Comparison of ENCODE assay signal across 1 cellular context in the genomic region with DNA sequence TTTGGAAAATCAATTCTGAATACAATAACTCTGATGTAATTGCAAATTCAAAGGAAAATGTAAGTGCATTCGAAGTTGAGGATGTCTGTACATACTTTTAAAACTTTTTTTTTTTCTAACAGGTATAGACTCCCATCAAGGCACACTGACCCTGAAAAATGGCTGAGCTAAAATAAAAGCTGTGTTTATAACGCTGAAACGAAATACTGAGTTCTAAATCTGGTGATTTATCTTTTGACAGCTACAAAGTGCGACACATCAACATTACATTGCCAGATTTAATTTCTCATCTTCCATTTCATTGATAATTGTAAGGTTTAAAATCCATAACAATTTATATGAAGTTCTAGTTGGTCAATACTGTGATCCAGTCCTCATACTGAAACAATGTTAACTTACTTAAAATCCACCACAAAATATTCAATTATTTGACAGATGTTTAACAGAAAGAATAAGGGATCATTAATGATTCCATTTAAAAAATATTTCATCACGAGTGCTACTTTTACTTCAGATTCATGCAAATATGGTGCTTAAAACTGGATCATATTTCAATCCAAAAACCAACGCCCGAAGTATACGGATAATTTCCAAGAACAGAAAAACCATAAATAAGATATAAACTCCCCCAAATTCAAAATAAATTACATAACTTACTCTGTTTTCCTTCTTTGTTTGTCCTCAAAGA.
TF ChIP-seq lines count a peak whose summit lies in the region.

No MANE protein-coding gene starts in this region.

TF ChIP-seq in GM23338, 12 proteins besides CTCF, POLR2A, EP300 and RAD21 (continued from another document):
- TF ChIP-seq, protein P1, sequence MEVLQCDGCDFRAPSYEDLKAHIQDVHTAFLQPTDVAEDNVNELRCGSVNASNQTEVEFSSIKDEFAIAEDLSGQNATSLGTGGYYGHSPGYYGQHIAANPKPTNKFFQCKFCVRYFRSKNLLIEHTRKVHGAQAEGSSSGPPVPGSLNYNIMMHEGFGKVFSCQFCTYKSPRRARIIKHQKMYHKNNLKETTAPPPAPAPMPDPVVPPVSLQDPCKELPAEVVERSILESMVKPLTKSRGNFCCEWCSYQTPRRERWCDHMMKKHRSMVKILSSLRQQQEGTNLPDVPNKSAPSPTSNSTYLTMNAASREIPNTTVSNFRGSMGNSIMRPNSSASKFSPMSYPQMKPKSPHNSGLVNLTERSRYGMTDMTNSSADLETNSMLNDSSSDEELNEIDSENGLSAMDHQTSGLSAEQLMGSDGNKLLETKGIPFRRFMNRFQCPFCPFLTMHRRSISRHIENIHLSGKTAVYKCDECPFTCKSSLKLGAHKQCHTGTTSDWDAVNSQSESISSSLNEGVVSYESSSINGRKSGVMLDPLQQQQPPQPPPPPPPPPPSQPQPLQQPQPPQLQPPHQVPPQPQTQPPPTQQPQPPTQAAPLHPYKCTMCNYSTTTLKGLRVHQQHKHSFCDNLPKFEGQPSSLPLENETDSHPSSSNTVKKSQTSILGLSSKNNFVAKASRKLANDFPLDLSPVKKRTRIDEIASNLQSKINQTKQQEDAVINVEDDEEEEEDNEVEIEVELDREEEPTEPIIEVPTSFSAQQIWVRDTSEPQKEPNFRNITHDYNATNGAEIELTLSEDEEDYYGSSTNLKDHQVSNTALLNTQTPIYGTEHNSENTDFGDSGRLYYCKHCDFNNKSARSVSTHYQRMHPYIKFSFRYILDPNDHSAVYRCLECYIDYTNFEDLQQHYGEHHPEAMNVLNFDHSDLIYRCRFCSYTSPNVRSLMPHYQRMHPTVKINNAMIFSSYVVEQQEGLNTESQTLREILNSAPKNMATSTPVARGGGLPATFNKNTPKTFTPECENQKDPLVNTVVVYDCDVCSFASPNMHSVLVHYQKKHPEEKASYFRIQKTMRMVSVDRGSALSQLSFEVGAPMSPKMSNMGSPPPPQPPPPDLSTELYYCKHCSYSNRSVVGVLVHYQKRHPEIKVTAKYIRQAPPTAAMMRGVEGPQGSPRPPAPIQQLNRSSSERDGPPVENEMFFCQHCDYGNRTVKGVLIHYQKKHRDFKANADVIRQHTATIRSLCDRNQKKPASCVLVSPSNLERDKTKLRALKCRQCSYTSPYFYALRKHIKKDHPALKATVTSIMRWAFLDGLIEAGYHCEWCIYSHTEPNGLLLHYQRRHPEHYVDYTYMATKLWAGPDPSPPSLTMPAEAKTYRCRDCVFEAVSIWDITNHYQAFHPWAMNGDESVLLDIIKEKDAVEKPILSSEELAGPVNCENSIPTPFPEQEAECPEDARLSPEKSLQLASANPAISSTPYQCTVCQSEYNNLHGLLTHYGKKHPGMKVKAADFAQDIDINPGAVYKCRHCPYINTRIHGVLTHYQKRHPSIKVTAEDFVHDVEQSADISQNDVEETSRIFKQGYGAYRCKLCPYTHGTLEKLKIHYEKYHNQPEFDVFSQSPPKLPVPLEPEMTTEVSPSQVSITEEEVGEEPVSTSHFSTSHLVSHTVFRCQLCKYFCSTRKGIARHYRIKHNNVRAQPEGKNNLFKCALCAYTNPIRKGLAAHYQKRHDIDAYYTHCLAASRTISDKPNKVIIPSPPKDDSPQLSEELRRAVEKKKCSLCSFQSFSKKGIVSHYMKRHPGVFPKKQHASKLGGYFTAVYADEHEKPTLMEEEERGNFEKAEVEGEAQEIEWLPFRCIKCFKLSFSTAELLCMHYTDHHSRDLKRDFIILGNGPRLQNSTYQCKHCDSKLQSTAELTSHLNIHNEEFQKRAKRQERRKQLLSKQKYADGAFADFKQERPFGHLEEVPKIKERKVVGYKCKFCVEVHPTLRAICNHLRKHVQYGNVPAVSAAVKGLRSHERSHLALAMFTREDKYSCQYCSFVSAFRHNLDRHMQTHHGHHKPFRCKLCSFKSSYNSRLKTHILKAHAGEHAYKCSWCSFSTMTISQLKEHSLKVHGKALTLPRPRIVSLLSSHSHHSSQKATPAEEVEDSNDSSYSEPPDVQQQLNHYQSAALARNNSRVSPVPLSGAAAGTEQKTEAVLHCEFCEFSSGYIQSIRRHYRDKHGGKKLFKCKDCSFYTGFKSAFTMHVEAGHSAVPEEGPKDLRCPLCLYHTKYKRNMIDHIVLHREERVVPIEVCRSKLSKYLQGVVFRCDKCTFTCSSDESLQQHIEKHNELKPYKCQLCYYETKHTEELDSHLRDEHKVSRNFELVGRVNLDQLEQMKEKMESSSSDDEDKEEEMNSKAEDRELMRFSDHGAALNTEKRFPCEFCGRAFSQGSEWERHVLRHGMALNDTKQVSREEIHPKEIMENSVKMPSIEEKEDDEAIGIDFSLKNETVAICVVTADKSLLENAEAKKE (CRISPR knock-in tag; IDR thresholded peaks at IDR 0.05): no peak
- TF ChIP-seq EZH2phosphoT487 (IDR thresholded peaks at IDR 0.05; ENCODE audit: unreplicated experiment): no peak
- TF ChIP-seq POLR2AphosphoS5 (IDR thresholded peaks at IDR 0.05; ENCODE audit: low read depth): no peak
- TF ChIP-seq REST (IDR thresholded peaks at IDR 0.05; ENCODE audit: unreplicated experiment): no peak
- TF ChIP-seq ZNF331 (CRISPR knock-in tag; IDR thresholded peaks at IDR 0.05; ENCODE audit: low read depth): no peak
- no peak for TF ChIP-seq NANOG (IDR thresholded peaks at IDR 0.05; ENCODE audit: borderline replicate concordance)
